Comparison of ENCODE assay signal across 1 cellular context in genomic region chr12:51245476-51246253, GRCh38.
TF ChIP-seq lines count a peak whose summit lies in the region.

No MANE protein-coding gene starts in this region.

TF ChIP-seq in GM23338, 12 proteins besides CTCF, POLR2A, EP300 and RAD21 (continued from another document):
- TF ChIP-seq JUNB (IDR thresholded peaks at IDR 0.05; ENCODE audit: unreplicated experiment) (no peak), STAT1 (IDR thresholded peaks at IDR 0.05; ENCODE audit: unreplicated experiment) (no peak), NANOG (IDR thresholded peaks at IDR 0.05; ENCODE audit: borderline replicate concordance) (no peak), ZNF114 (CRISPR knock-in tag; IDR thresholded peaks at IDR 0.05) (no peak)
- TF ChIP-seq, protein P1, sequence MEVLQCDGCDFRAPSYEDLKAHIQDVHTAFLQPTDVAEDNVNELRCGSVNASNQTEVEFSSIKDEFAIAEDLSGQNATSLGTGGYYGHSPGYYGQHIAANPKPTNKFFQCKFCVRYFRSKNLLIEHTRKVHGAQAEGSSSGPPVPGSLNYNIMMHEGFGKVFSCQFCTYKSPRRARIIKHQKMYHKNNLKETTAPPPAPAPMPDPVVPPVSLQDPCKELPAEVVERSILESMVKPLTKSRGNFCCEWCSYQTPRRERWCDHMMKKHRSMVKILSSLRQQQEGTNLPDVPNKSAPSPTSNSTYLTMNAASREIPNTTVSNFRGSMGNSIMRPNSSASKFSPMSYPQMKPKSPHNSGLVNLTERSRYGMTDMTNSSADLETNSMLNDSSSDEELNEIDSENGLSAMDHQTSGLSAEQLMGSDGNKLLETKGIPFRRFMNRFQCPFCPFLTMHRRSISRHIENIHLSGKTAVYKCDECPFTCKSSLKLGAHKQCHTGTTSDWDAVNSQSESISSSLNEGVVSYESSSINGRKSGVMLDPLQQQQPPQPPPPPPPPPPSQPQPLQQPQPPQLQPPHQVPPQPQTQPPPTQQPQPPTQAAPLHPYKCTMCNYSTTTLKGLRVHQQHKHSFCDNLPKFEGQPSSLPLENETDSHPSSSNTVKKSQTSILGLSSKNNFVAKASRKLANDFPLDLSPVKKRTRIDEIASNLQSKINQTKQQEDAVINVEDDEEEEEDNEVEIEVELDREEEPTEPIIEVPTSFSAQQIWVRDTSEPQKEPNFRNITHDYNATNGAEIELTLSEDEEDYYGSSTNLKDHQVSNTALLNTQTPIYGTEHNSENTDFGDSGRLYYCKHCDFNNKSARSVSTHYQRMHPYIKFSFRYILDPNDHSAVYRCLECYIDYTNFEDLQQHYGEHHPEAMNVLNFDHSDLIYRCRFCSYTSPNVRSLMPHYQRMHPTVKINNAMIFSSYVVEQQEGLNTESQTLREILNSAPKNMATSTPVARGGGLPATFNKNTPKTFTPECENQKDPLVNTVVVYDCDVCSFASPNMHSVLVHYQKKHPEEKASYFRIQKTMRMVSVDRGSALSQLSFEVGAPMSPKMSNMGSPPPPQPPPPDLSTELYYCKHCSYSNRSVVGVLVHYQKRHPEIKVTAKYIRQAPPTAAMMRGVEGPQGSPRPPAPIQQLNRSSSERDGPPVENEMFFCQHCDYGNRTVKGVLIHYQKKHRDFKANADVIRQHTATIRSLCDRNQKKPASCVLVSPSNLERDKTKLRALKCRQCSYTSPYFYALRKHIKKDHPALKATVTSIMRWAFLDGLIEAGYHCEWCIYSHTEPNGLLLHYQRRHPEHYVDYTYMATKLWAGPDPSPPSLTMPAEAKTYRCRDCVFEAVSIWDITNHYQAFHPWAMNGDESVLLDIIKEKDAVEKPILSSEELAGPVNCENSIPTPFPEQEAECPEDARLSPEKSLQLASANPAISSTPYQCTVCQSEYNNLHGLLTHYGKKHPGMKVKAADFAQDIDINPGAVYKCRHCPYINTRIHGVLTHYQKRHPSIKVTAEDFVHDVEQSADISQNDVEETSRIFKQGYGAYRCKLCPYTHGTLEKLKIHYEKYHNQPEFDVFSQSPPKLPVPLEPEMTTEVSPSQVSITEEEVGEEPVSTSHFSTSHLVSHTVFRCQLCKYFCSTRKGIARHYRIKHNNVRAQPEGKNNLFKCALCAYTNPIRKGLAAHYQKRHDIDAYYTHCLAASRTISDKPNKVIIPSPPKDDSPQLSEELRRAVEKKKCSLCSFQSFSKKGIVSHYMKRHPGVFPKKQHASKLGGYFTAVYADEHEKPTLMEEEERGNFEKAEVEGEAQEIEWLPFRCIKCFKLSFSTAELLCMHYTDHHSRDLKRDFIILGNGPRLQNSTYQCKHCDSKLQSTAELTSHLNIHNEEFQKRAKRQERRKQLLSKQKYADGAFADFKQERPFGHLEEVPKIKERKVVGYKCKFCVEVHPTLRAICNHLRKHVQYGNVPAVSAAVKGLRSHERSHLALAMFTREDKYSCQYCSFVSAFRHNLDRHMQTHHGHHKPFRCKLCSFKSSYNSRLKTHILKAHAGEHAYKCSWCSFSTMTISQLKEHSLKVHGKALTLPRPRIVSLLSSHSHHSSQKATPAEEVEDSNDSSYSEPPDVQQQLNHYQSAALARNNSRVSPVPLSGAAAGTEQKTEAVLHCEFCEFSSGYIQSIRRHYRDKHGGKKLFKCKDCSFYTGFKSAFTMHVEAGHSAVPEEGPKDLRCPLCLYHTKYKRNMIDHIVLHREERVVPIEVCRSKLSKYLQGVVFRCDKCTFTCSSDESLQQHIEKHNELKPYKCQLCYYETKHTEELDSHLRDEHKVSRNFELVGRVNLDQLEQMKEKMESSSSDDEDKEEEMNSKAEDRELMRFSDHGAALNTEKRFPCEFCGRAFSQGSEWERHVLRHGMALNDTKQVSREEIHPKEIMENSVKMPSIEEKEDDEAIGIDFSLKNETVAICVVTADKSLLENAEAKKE (CRISPR knock-in tag; IDR thresholded peaks at IDR 0.05): no peak
